Comparison of ENCODE assay signal across 9 cellular contexts in genomic region chr2:127176371-127177311, GRCh38. TPM values are rescaled to one million over a fixed set of nuclear protein-coding genes. Genes with fewer than 3 reads are reported as not detected.
DNase-seq lines count a peak whose midpoint lies in the region; ATAC-seq, FAIRE-seq and TF ChIP-seq lines count a peak whose summit lies in the region.
"Had no signal": no experiment of that assay in that cellular context is flagged by ENCODE, and none has a peak within 500 bp of the region (broad histone marks: within the 10 kb centered on the region; RNA-seq: fewer than 3 reads in every experiment).

No MANE protein-coding gene starts in this region.

- dilution Hi-C loops in keratinocyte (cut with MboI; ENCODE audit: extremely low pct_ligation_motif_present, low sequenced_read_pairs), result no loop called here

- H3K27me3 ChIP-seq in keratinocyte (ENCODE audit: control insufficient read depth, extremely low read depth, insufficient read depth, low read length) (no peaks in the 10 kb centered on the region), PC-3 (ENCODE audit: low read length) (no peaks in the 10 kb centered on the region)

- H3K4me3 ChIP-seq in keratinocyte (ENCODE audit: control insufficient read depth in 2 of 3, extremely low read depth in 1 of 3, insufficient read depth in 2 of 3, low read depth in 1 of 3, low read length in 3 of 3) (peak overlapping the region in 1 of 3 experiments; percentile 30), retinal pigment epithelial cell (ENCODE audit: low read length) (no peak overlapping the region), PC-3 (ENCODE audit: low read length) (no peak overlapping the region)

- DNase-seq in GM04504 (ENCODE audit: low read depth) (peak; percentile 90), astrocyte of the hippocampus (ENCODE audit: low read depth, low spot score) (peak; percentile 69), keratinocyte (ENCODE audit: low read depth, low spot score) (no peak), retinal pigment epithelial cell (ENCODE audit: low read depth) (no peak), GM20000 (ENCODE audit: low spot score) (no peak), PC-3 (no peak), cortex of kidney (lab: John Stamatoyannopoulos, UW) (no peak)

- peak overlapping the region; percentile 90 for H3K27ac ChIP-seq in keratinocyte (ENCODE audit: control insufficient read depth, insufficient read depth, low read length)
- no peak overlapping the region for H3K27ac ChIP-seq in PC-3 (ENCODE audit: low read length)

- CTCF ChIA-PET in PC-3 (lab: Charles Lee), result interaction anchor here (0.6 kb wide), 1 partner anchor 34 kb away, joined by 3 read pairs; no protein-coding TSS in a partner anchor

- ATAC-seq in GM19324 (IDR thresholded peaks at IDR 0.05; ENCODE audit: low FRiP score, unreplicated experiment) (no peak), PC-3 (no peak)

- no peaks in the 10 kb centered on the region for H3F3A ChIP-seq in PC-3 (ENCODE audit: low read length, unreplicated experiment)

- intact Hi-C loops in PC-3 (cut with micrococcal nuclease), result no loop called here

- no peak for FAIRE-seq in keratinocyte (lab: Jason Lieb, UNC)
- FAIRE-seq: GM12892 had no signal

- TF ChIP-seq CTCF in keratinocyte (optimal IDR thresholded peaks at IDR 0.05 in 1 of 3, IDR thresholded peaks at IDR 0.05 in 1 of 3, conservative IDR thresholded peaks at IDR 0.05 in 1 of 3; ENCODE audit: extremely low read depth in 1 of 3, insufficient read depth in 2 of 3, low read length in 3 of 3) (peak in 1 of 3 experiments; percentile 7), retinal pigment epithelial cell (conservative IDR thresholded peaks at IDR 0.05; ENCODE audit: low read depth, low read length) (peak; percentile 45), GM20000 (IDR thresholded peaks at IDR 0.05; ENCODE audit: extremely low read depth, missing control alignments) (no peak), PC-3 (conservative IDR thresholded peaks at IDR 0.05; ENCODE audit: low read depth, low read length) (no peak)

- no peaks in the 10 kb centered on the region for H3K9me2 ChIP-seq in PC-3 (replicated peaks; ENCODE audit: low read length)

- H3K9me3 ChIP-seq in keratinocyte (ENCODE audit: control insufficient read depth, low read depth, low read length) (no peaks in the 10 kb centered on the region), PC-3 (ENCODE audit: low read length) (no peaks in the 10 kb centered on the region)

- no peaks in the 10 kb centered on the region for H3K36me3 ChIP-seq in keratinocyte (ENCODE audit: control insufficient read depth in 2 of 2, extremely low read depth in 1 of 2, insufficient read depth in 2 of 2, low read length in 2 of 2)
- H3K36me3 ChIP-seq in PC-3 (ENCODE audit: low read depth, low read length), result no peaks in the 10 kb centered on the region

- H3K79me2 ChIP-seq in keratinocyte (ENCODE audit: control insufficient read depth, insufficient read depth, low read length), result no peaks in the 10 kb centered on the region
- no peaks in the 10 kb centered on the region for H3K79me2 ChIP-seq in PC-3 (ENCODE audit: low read length)

- H2AFZ ChIP-seq in keratinocyte (ENCODE audit: control insufficient read depth, low read length) (peak overlapping the region; percentile 85), PC-3 (ENCODE audit: low read length) (no peak overlapping the region)

- POLR2A ChIA-PET in PC-3 (lab: Charles Lee; ENCODE audit: unreplicated experiment), result no interaction called here

- peaks cover 2% of the 10 kb centered on the region for H3K9me1 ChIP-seq in keratinocyte (ENCODE audit: control insufficient read depth, extremely low read depth, insufficient read depth, low read length)

- peaks cover 31% of the 10 kb centered on the region for H3K4me1 ChIP-seq in keratinocyte (ENCODE audit: control insufficient read depth, extremely low read depth, insufficient read depth, low read length)
- H3K4me1 ChIP-seq in PC-3 (ENCODE audit: insufficient read depth, low read length), result peaks cover 7% of the 10 kb centered on the region

- BruUV-seq in PC-3 (replicated peaks; lab: Mats Ljungman, UMichigan), result no TSS peak

- H3K9ac ChIP-seq in keratinocyte (ENCODE audit: control insufficient read depth, extremely low read depth, insufficient read depth, low read length) (peak overlapping the region; percentile 75), PC-3 (ENCODE audit: low read length) (no peak overlapping the region)

- no peaks in the 10 kb centered on the region for H4K20me1 ChIP-seq in keratinocyte (ENCODE audit: control insufficient read depth, extremely low read depth, insufficient read depth, low read length)
- no peaks in the 10 kb centered on the region for H4K20me1 ChIP-seq in PC-3 (ENCODE audit: low read length)

- H3K4me2 ChIP-seq in keratinocyte (ENCODE audit: control insufficient read depth, extremely low read depth, insufficient read depth, low read depth, low read length) (peak overlapping the region; percentile 82), PC-3 (ENCODE audit: low read length) (no peak overlapping the region)

RNA-seq across cellular contexts. Expression of gene CYP27C1, which starts 43.5 kb away (rescaled TPM):
- polyA plus RNA-seq in keratinocyte, result 3.1 to 7.9 TPM (median 6.1 TPM) in 3 replicates
- polyA plus RNA-seq in keratinocyte (2011; ENCODE audit: low read depth), result 2.2 TPM
- polyA plus RNA-seq in keratinocyte (2011; cell fraction: cytosol; rRNA removed), result 4.0 and 4.8 TPM in 2 replicates
- polyA plus RNA-seq in keratinocyte (2011; cell fraction: nucleus; rRNA removed), result 10.8 and 12.3 TPM in 2 replicates
- 2.3 and 7.4 TPM in 2 replicates for polyA plus RNA-seq in keratinocyte (2012; ENCODE audit: low replicate concordance)
- polyA minus RNA-seq in keratinocyte, result 2.9 to 6.9 TPM (median 4.4 TPM) in 3 replicates
- polyA minus RNA-seq in keratinocyte (2011; cell fraction: cytosol; rRNA and poly(A)+ RNA removed), result 1.3 TPM
- 1.6 and 3.5 TPM in 2 replicates for polyA minus RNA-seq in keratinocyte (2011; cell fraction: nucleus; rRNA and poly(A)+ RNA removed)
- 0.36 and 1.2 TPM in 2 replicates for total RNA-seq in PC-3 (2014; rRNA removed)

Comparison
In these comparisons a context has a peak if more than half of its experiments do, and no peak if none do; other contexts are left out.
1. DNase-seq: peak in GM04504 (single experiment) and astrocyte of the hippocampus (single experiment); none in keratinocyte (single experiment), retinal pigment epithelial cell (single experiment), GM20000 (single experiment), PC-3 (single experiment) and cortex of kidney (single experiment).